ENCODE assay signal across 8 cellular contexts in genomic region chr14:58171090-58171489, GRCh38. TPM values are rescaled to one million over a fixed set of nuclear protein-coding genes. Genes with fewer than 3 reads are reported as not detected.
DNase-seq lines count a peak whose midpoint lies in the region; ATAC-seq, FAIRE-seq and TF ChIP-seq lines count a peak whose summit lies in the region.

No MANE protein-coding gene starts in this region.

- no peak for TF ChIP-seq CTCF in gastroesophageal sphincter (IDR thresholded peaks at IDR 0.05)
- TF ChIP-seq CTCF in pancreas (IDR thresholded peaks at IDR 0.05), result no peak
- TF ChIP-seq CTCF in D721Med (IDR thresholded peaks at IDR 0.05; ENCODE audit: insufficient read depth, missing control alignments), result no peak

- 7 to 40% methylated on average over 6 of the region's 6 CpGs for WGBS in gastroesophageal sphincter (ENCODE audit: low coverage in 1 of 2), 2 donors
- 2 to 3% methylated on average over 6 of the region's 6 CpGs for WGBS in pancreas, 2 donors

- no peak for TF ChIP-seq POLR2A in gastroesophageal sphincter (IDR thresholded peaks at IDR 0.05)

- H3K36me3 ChIP-seq in gastroesophageal sphincter (no peaks in the 10 kb centered on the region), pancreas (no peaks in the 10 kb centered on the region)

- peak; percentile 95 for ATAC-seq in GM21423 (IDR thresholded peaks at IDR 0.05; ENCODE audit: unreplicated experiment)
- ATAC-seq in gastroesophageal sphincter, result peak; percentile 82
- peak; percentile 97 to 98 (median 98) for ATAC-seq in pancreas

- H3K27me3 ChIP-seq in gastroesophageal sphincter (no peaks in the 10 kb centered on the region), pancreas (no peaks in the 10 kb centered on the region)

- H3K9me3 ChIP-seq in gastroesophageal sphincter (no peaks in the 10 kb centered on the region), pancreas (no peaks in the 10 kb centered on the region)

- DNase-seq in DMS 273 (lab: John Stamatoyannopoulos, UW; ENCODE audit: unreplicated experiment), result peak; percentile 95
- DNase-seq in HS-27A (ENCODE audit: low read depth), result peak; percentile 54
- peak; percentile 85 for DNase-seq in NCI-H748 (lab: John Stamatoyannopoulos, UW; ENCODE audit: unreplicated experiment)
- peak; percentile 24 for DNase-seq in activated T-cell treated with anti-CD3 and anti-CD28 coated beads, Interleukin-2, amount 50 U/mL, for 1 hour
- peak; percentile 63 to 87 (median 70) for DNase-seq in pancreas
- no peak for DNase-seq in D721Med (ENCODE audit: insufficient read length, low spot score)

- H3K27ac ChIP-seq in gastroesophageal sphincter (no peak overlapping the region), pancreas (no peak overlapping the region)

- no peak for TF ChIP-seq EP300 in gastroesophageal sphincter (IDR thresholded peaks at IDR 0.05)

- FAIRE-seq in pancreas (lab: Jason Lieb, UNC), result no peak
- FAIRE-seq in D721Med (lab: Jason Lieb, UNC), result no peak

- H3K4me1 ChIP-seq in gastroesophageal sphincter (peaks cover 0 to 7% (median 3%) of the 10 kb centered on the region in 3 donors), pancreas (no peaks in the 10 kb centered on the region)

- H3K4me3 ChIP-seq in gastroesophageal sphincter (no peak overlapping the region), pancreas (no peak overlapping the region)

- intact Hi-C loops in pancreas (cut with DNase I), result no loop called here

RNA-seq across cellular contexts. Expression of gene ARMH4, which starts 19.1 kb away (rescaled TPM):
- total RNA-seq in gastroesophageal sphincter, result 10 to 100 TPM in 1 of 4 donors, 1 to 10 TPM in 3; 4.6 to 11.8 (median 6.8) TPM
- total RNA-seq in pancreas, result 1 to 10 TPM in 3 of 6 donors, under 1 TPM in 3; 0.32 to 2.7 (median 1.1) TPM
- under 1 TPM; 0.11 to 0.89 TPM for polyA plus RNA-seq in pancreas

RNA-seq across cellular contexts. Expression of gene ACTR10, which starts 28.9 kb away (rescaled TPM):
- total RNA-seq in gastroesophageal sphincter, result 100 to 1,000 TPM in 1 of 4 donors, 10 to 100 TPM in 3; 45.1 to 149 (median 87.9) TPM
- total RNA-seq in pancreas, result 10 to 100 TPM; 19.7 to 31.0 (median 22.6) TPM
- 10 to 100 TPM; 21.8 to 58.9 TPM for polyA plus RNA-seq in pancreas
